In genomic region chr1:51506537-51506936, GRCh38 we compare ENCODE assay signal across 9 cellular contexts. TPM values are rescaled to one million over a fixed set of nuclear protein-coding genes. Genes with fewer than 3 reads are reported as not detected.
DNase-seq lines count a peak whose midpoint lies in the region; ATAC-seq and TF ChIP-seq lines count a peak whose summit lies in the region.
"Had no signal": no experiment of that assay in that cellular context is flagged by ENCODE, and none has a peak within 500 bp of the region (broad histone marks: within the 10 kb centered on the region; RNA-seq: fewer than 3 reads in every experiment).

No MANE protein-coding gene starts in this region.

- no peaks in the 10 kb centered on the region for H3F3A ChIP-seq in Loucy (ENCODE audit: low read depth)

- H3K36me3 ChIP-seq in Loucy (ENCODE audit: insufficient read depth, low read length) (peaks cover 4% of the 10 kb centered on the region; the same call in 1 of the 2 replicates), suprapubic skin (peaks cover 12% of the 10 kb centered on the region)

- no peak for TF ChIP-seq CTCF in Loucy (conservative IDR thresholded peaks at IDR 0.05; ENCODE audit: low read length)
- TF ChIP-seq CTCF in GM13977 (IDR thresholded peaks at IDR 0.05; ENCODE audit: extremely low read depth, insufficient read depth, missing control alignments): no peak
- TF ChIP-seq CTCF in suprapubic skin (IDR thresholded peaks at IDR 0.05): no peak

- H3K4me1 ChIP-seq in Loucy (ENCODE audit: insufficient read depth, low read length, poor library complexity, severe bottlenecking) (peaks cover 36% of the 10 kb centered on the region), suprapubic skin (peaks cover 36% of the 10 kb centered on the region)

- in situ Hi-C loops in GM13977 (cut with MboI; ENCODE audit: low pct_unique_long_range_greater_than_20kb, low sequenced_read_pairs, unreplicated experiment): no loop called here

- DNase-seq in fibroblast of gingiva (ENCODE audit: low read depth) (peak; percentile 91), NCI-H1694 treated with DMSO at 0.1 percent for 48 hours (lab: John Stamatoyannopoulos, UW) (no peak), GM13977 (ENCODE audit: low spot score) (no peak), suprapubic skin (ENCODE audit: low spot score in 2 of 2) (no peak)
- DNase-seq in stimulated activated naive CD8-positive, alpha-beta T cell treated with anti-CD3 and anti-CD28 coated beads, Interleukin-15, Interleukin-2, amounts not matched to agents 100 U/mL and 50 U/mL, for 24 hours: no peak

- H3K9me2 ChIP-seq in Loucy (replicated peaks; ENCODE audit: low read depth, low read length): no peaks in the 10 kb centered on the region

- H3K4me3 ChIP-seq in Loucy (ENCODE audit: low read length, poor library complexity, severe bottlenecking) (no peak overlapping the region), suprapubic skin (no peak overlapping the region)

- H3K27me3 ChIP-seq in Loucy (ENCODE audit: insufficient read depth, low read length, poor library complexity, severe bottlenecking) (no peaks in the 10 kb centered on the region), suprapubic skin (no peaks in the 10 kb centered on the region)

- no peak overlapping the region for H3K9ac ChIP-seq in Loucy (ENCODE audit: low read depth, low read length, poor library complexity, severe bottlenecking)

- H3K79me2 ChIP-seq in Loucy (ENCODE audit: insufficient read depth, low read length): peaks cover 96% of the 10 kb centered on the region

- no peak overlapping the region for H3K27ac ChIP-seq in suprapubic skin
- H3K27ac ChIP-seq: epithelial cell of prostate had no signal

- no peak for TF ChIP-seq POLR2A in suprapubic skin (IDR thresholded peaks at IDR 0.05)

- WGBS in suprapubic skin: 17% methylated on average over 3 of the region's 3 CpGs

- peaks cover 24% of the 10 kb centered on the region for H4K20me1 ChIP-seq in Loucy (ENCODE audit: insufficient read depth, low read length, poor library complexity, severe bottlenecking)

- peak; percentile 45 for ATAC-seq in GM18868 (IDR thresholded peaks at IDR 0.05; ENCODE audit: unreplicated experiment)
- peak; percentile 38 for ATAC-seq in stimulated activated naive CD8-positive, alpha-beta T cell treated with anti-CD3 and anti-CD28 coated beads, Interleukin-15, Interleukin-2, amounts not matched to agents 100 U/mL and 50 U/mL, for 24 hours
- ATAC-seq in HG03280 (IDR thresholded peaks at IDR 0.05; ENCODE audit: unreplicated experiment): no peak

- TF ChIP-seq EP300 in suprapubic skin (IDR thresholded peaks at IDR 0.05): no peak

- H2AFZ ChIP-seq in Loucy (ENCODE audit: low read length): no peak overlapping the region

- H3K9me3 ChIP-seq in Loucy (ENCODE audit: insufficient read depth, low read depth, low read length): no peaks in the 10 kb centered on the region
- no peaks in the 10 kb centered on the region for H3K9me3 ChIP-seq in suprapubic skin

- H3K4me2 ChIP-seq in Loucy (ENCODE audit: low read depth, low read length, poor library complexity, severe bottlenecking): peak overlapping the region; percentile 41

RNA-seq across cellular contexts. Expression of gene EPS15, which starts 12.5 kb away (rescaled TPM):
- total RNA-seq in suprapubic skin: 100 to 1,000 TPM in 1 of 4 donors, 10 to 100 TPM in 3; 57.1 to 127 (median 81.5) TPM
